ENCODE assay signal across 4 cellular contexts in the genomic region with DNA sequence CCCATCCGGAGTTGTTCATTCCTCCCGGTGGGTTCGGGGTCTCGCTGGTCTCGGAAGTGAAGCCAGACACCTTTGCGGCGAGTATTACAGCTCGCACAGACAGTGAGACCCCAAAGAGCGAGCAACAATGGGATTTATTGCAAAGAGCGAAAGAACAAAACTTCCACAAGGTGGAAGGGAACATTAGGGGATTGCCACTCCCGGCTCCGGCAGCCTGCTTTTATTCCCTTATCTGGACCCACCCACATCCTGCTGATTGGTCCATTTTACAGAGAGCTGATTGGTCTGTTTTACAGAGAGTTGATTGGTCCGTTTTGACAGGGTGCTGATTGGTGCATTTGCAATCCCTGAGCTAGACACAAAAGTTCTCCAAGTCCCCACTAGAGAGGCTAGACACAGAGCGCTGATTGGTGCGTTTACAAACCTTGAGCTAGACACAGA.
DNase-seq lines count a peak whose midpoint lies in the region; ATAC-seq and TF ChIP-seq lines count a peak whose summit lies in the region.
"Not testable (repeated sequence)": the region's sequence is repeated elsewhere in the genome, so short reads cannot be mapped to it uniquely, and the experiment has no call there.

No MANE protein-coding gene starts in this region.

- H3K27ac Mint-ChIP-seq in WTC11, endodermal cell: not testable (repeated sequence)
- peak overlapping the region; percentile 58 for H3K27ac Mint-ChIP-seq in nephron progenitor cell

- H3K9me3 Mint-ChIP-seq in WTC11: peaks cover 12% of the 10 kb centered on the region
- peaks cover 11% of the 10 kb centered on the region for H3K9me3 Mint-ChIP-seq in endodermal cell
- not testable (repeated sequence) for H3K9me3 Mint-ChIP-seq in nephron progenitor cell

- not testable (repeated sequence) for H4K8ac ChIP-seq in neuronal stem cell (ENCODE audit: low read depth, low read length)

- not testable (repeated sequence) for DNase-seq in WTC11 (ENCODE audit: low spot score); nephron progenitor cell; neuronal stem cell (ENCODE audit: low spot score)
- peak; percentile 24 for DNase-seq in endodermal cell

- not testable (repeated sequence) for H3K36me3 ChIP-seq in endodermal cell (ENCODE audit: control insufficient read depth, insufficient read depth, low read length); neuronal stem cell (replicated peaks in 1 of 2; ENCODE audit: control insufficient read depth in 2 of 2, insufficient read depth in 2 of 2, low read length in 2 of 2)

- H3K9me3 ChIP-seq in endodermal cell (ENCODE audit: control insufficient read depth, low read length); neuronal stem cell (replicated peaks in 1 of 2; ENCODE audit: control insufficient read depth in 2 of 2, insufficient read depth in 1 of 2, low read depth in 1 of 2, low read length in 2 of 2): not testable (repeated sequence)

- not testable (repeated sequence) for H2BK15ac ChIP-seq in neuronal stem cell (ENCODE audit: low read length)

- not testable (repeated sequence) for H2BK120ac ChIP-seq in neuronal stem cell (ENCODE audit: low read depth, low read length)

- CTCF ChIA-PET in WTC11 (lab: Charles Lee): interaction anchor here (1.0 kb wide), 1 partner anchor 306 kb away, joined by 3 read pairs; no protein-coding TSS in a partner anchor

- H2AK5ac ChIP-seq in neuronal stem cell (ENCODE audit: low read depth, low read length): not testable (repeated sequence)

- not testable (repeated sequence) for TF ChIP-seq CTCF in WTC11 (IDR thresholded peaks at IDR 0.05); endodermal cell (conservative IDR thresholded peaks at IDR 0.05); nephron progenitor cell (IDR thresholded peaks at IDR 0.05)

- H2BK12ac ChIP-seq in neuronal stem cell (ENCODE audit: low read length): not testable (repeated sequence)

- H3K9ac ChIP-seq in endodermal cell (ENCODE audit: extremely low read depth, low read length, poor library complexity, severe bottlenecking); neuronal stem cell (ENCODE audit: low read depth, low read length, poor library complexity): not testable (repeated sequence)

- not testable (repeated sequence) for H3K18ac ChIP-seq in neuronal stem cell (ENCODE audit: low read length)

- not testable (repeated sequence) for H3K36me3 Mint-ChIP-seq in WTC11; endodermal cell (ENCODE audit: low read depth); nephron progenitor cell (ENCODE audit: low read depth)

- H3K23ac ChIP-seq in neuronal stem cell (ENCODE audit: low read depth, low read length, poor library complexity): not testable (repeated sequence)

- peaks cover 14% of the 10 kb centered on the region for H3K27me3 Mint-ChIP-seq in WTC11 (ENCODE audit: low read depth)
- not testable (repeated sequence) for H3K27me3 Mint-ChIP-seq in endodermal cell (ENCODE audit: insufficient read depth); nephron progenitor cell (ENCODE audit: low read depth, poor library complexity)

- not testable (repeated sequence) for H3K4ac ChIP-seq in neuronal stem cell (ENCODE audit: low read length)

- peak overlapping the region; percentile 21 for H2AFZ ChIP-seq in neuronal stem cell (ENCODE audit: low read length)

- H3K27me3 ChIP-seq in endodermal cell (ENCODE audit: control insufficient read depth, insufficient read depth, low read length, poor library complexity, severe bottlenecking); neuronal stem cell (ENCODE audit: control insufficient read depth in 3 of 3, insufficient read depth in 3 of 3, low read depth in 1 of 3, low read length in 3 of 3): not testable (repeated sequence)

- WGBS in endodermal cell (ENCODE audit: insufficient coverage in 1 of 2, insufficient read length in 1 of 2), 2 experiments: 93 to 97% methylated on average over 12 to 15 of the region's 15 CpGs
- WGBS in neuronal stem cell (ENCODE audit: extremely low coverage in 2 of 2, insufficient read length in 2 of 2, insufficient replicate concordance in 1 of 2), 2 donors: no CpG with 5 or more reads among the region's 15 CpGs

- H2BK5ac ChIP-seq in neuronal stem cell (ENCODE audit: low read length): not testable (repeated sequence)

- H3K79me1 ChIP-seq in neuronal stem cell (ENCODE audit: low read depth, low read length): not testable (repeated sequence)

- not testable (repeated sequence) for H3K14ac ChIP-seq in neuronal stem cell (ENCODE audit: low read length)

- not testable (repeated sequence) for H3K4me1 Mint-ChIP-seq in WTC11, endodermal cell, nephron progenitor cell

- POLR2A ChIA-PET in WTC11 (lab: Charles Lee): not testable (repeated sequence)

- not testable (repeated sequence) for H3K4me3 ChIP-seq in endodermal cell (ENCODE audit: low read length); neuronal stem cell (ENCODE audit: low read length in 2 of 2)

- not testable (repeated sequence) for H3K4me1 ChIP-seq in endodermal cell (ENCODE audit: control insufficient read depth, insufficient read depth, low read length); neuronal stem cell (ENCODE audit: control insufficient read depth in 2 of 2, insufficient read depth in 1 of 2, low read depth in 1 of 2, low read length in 2 of 2)

- not testable (repeated sequence) for H3K27ac ChIP-seq in endodermal cell (ENCODE audit: low read depth, low read length); neuronal stem cell (replicated peaks; ENCODE audit: low read length)

- not testable (repeated sequence) for H3K4me2 ChIP-seq in neuronal stem cell (ENCODE audit: insufficient read depth, low read length, poor library complexity, severe bottlenecking)

- not testable (repeated sequence) for ATAC-seq in WTC11

- not testable (repeated sequence) for H4K91ac ChIP-seq in neuronal stem cell (ENCODE audit: low read depth, low read length, poor library complexity)

- H3K4me3 Mint-ChIP-seq in WTC11, endodermal cell, nephron progenitor cell: not testable (repeated sequence)

TF ChIP-seq in WTC11, 78 proteins besides CTCF, POLR2A, EP300 and RAD21:
- TF ChIP-seq NFYB (CRISPR knock-in tag; conservative IDR thresholded peaks at IDR 0.05; ENCODE audit: low read depth): peak; percentile 48; the same call in 1 of the 2 replicates
